ENCODE assay signal across 8 cellular contexts in the genomic region with DNA sequence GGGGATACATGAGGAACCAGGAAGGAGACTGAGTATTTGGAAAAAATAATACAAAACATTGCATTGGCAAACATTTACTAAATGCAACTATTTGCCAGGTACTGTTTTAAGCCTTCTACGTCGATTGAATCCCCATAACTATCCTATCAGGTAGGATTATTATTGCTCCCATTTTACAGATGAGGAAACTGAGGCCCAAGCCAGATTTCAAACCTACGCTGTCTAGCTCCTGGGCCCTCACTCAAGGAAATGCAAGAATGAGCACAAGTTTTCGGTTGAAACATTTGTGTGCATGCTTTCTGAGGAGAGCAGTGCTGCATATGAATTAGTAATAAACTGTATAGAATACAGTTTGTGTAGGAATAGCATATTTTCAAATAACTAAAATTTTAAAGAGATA.
"Had no signal": no experiment of that assay in that cellular context is flagged by ENCODE, and none has a peak within 500 bp of the region (broad histone marks: within the 10 kb centered on the region; RNA-seq: fewer than 3 reads in every experiment).

No MANE protein-coding gene starts in this region.

- H3K4me3 ChIP-seq: GM23248, GM23338, HAP-1 had no signal

- FAIRE-seq: H54 had no signal

- H3K36me3 ChIP-seq: HAP-1 had no signal

- H3K4me2 ChIP-seq: GM23338 had no signal

- H2AFZ ChIP-seq: GM23248, GM23338 had no signal

- DNase-seq: GM23248, GOT3, HCEC 1CT, HFFc6 had no signal

- ATAC-seq: HCT116 had no signal

- H3K9ac ChIP-seq: GM23248 had no signal

- H3K9me3 ChIP-seq: HAP-1 had no signal

- H3K27ac ChIP-seq: GM23248 had no signal
